8 cellular contexts compared by ENCODE assay signal in the genomic region with DNA sequence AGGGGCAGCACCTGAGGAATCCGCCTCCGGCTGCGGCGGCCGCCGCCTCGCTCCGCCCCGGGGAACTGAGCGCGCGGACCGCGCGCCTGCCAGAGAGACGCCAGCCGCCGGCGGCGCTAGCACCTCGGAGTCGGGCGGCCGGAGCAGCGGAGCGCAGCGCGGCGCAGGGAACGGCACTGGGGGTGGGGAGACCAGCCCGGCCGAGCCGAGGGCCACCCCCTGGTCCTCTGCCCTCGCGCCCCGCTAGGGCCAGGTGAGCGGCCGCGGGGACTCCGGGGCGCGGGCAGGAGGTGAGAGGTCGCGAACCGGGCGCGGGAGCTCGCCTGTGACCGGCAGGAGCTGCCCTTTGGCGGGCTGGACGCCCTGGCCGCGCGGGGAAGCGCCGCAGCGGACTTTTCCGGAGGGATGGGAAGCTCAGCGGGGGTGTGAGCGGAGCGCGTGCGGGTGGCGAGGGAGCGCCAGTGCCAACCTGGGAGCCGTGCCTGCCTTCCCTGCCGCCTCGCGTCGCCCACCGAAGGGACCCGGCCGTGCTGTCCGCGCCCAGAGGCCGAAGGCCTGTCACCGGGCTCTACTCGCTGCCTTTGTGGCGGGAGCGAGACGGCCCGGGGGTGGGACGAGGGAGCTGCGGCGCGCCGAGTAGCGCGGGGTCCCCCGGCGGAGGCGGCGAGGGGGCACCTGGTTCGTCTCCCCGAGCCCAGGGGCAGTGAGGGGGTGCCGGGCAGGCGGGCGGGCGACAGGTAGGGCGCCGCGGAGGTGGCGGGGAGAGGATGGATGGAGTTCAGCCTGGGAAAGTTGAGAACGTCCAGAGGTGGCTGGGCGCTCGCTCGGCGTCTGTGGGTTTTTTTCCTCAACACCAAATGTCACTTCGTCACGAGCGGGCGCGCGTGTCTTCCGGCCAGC. TPM values are rescaled to one million over a fixed set of nuclear protein-coding genes. Genes with fewer than 3 reads are reported as not detected.
A peak's percentile ranks its signal among the peaks of the same experiment; 100 is the strongest.
DNase-seq lines count a peak whose midpoint lies in the region; ATAC-seq and TF ChIP-seq lines count a peak whose summit lies in the region.

A gene (plus strand): TSS at position 92 of the 900 bp plus-strand sequence. CDS start 141,287 bp downstream, outside the sequence.

- peaks cover 0 to 5% (median 0%) of the 10 kb centered on the region in 5 donors for H3K9me3 Mint-ChIP-seq in CD8-positive, alpha-beta memory T cell
- H3K9me3 Mint-ChIP-seq in dendritic cell treated with granulocyte-macrophage colony-stimulating factor and Interleukin-4, amounts not matched to agents 40 ng/mL and 50 ng/mL, for 4 days: no peaks in the 10 kb centered on the region
- H3K9me3 Mint-ChIP-seq in stimulated activated effector memory CD8-positive, alpha-beta T cell treated with anti-CD3 and anti-CD28 coated beads, Interleukin-12 subunit alpha, Interleukin-12 subunit beta, amount 100 ng/mL, for 72 hours: no peaks in the 10 kb centered on the region

- no peaks in the 10 kb centered on the region for H3K36me3 Mint-ChIP-seq in CD8-positive, alpha-beta memory T cell
- H3K36me3 Mint-ChIP-seq in dendritic cell treated with granulocyte-macrophage colony-stimulating factor and Interleukin-4, amounts not matched to agents 40 ng/mL and 50 ng/mL, for 4 days (ENCODE audit: low read depth): no peaks in the 10 kb centered on the region
- H3K36me3 Mint-ChIP-seq in stimulated activated effector memory CD8-positive, alpha-beta T cell treated with anti-CD3 and anti-CD28 coated beads, Interleukin-12 subunit alpha, Interleukin-12 subunit beta, amount 100 ng/mL, for 72 hours: no peaks in the 10 kb centered on the region

- H3K4me1 Mint-ChIP-seq in CD8-positive, alpha-beta memory T cell: peaks cover 7 to 14% (median 11%) of the 10 kb centered on the region in 3 donors
- H3K4me1 Mint-ChIP-seq in dendritic cell treated with granulocyte-macrophage colony-stimulating factor and Interleukin-4, amounts not matched to agents 40 ng/mL and 50 ng/mL, for 4 days (ENCODE audit: low read depth): peaks cover 5% of the 10 kb centered on the region
- peaks cover 6% of the 10 kb centered on the region for H3K4me1 Mint-ChIP-seq in stimulated activated effector memory CD8-positive, alpha-beta T cell treated with anti-CD3 and anti-CD28 coated beads, Interleukin-12 subunit alpha, Interleukin-12 subunit beta, amount 100 ng/mL, for 72 hours

- no peaks in the 10 kb centered on the region for H3K36me3 ChIP-seq in CD8-positive, alpha-beta memory T cell (ENCODE audit: insufficient read depth, low read length)
- H3K36me3 ChIP-seq in HAP-1 (replicated peaks): no peaks in the 10 kb centered on the region; the same call in 1 of the 2 replicates
- H3K36me3 ChIP-seq in liver (ENCODE audit: control insufficient read depth in 4 of 4, insufficient read depth in 3 of 4, low read depth in 1 of 4, low read length in 3 of 4): no peaks in the 10 kb centered on the region

- peak within 1 kb of the TSS in 4 of 7 donors; percentile 28 to 71 (median 56) for H3K4me3 Mint-ChIP-seq in CD8-positive, alpha-beta memory T cell
- H3K4me3 Mint-ChIP-seq in dendritic cell treated with granulocyte-macrophage colony-stimulating factor and Interleukin-4, amounts not matched to agents 40 ng/mL and 50 ng/mL, for 4 days: peak within 1 kb of the TSS; percentile 1
- H3K4me3 Mint-ChIP-seq in stimulated activated effector memory CD8-positive, alpha-beta T cell treated with anti-CD3 and anti-CD28 coated beads, Interleukin-12 subunit alpha, Interleukin-12 subunit beta, amount 100 ng/mL, for 72 hours: peak within 1 kb of the TSS; percentile 37

- POLR2A ChIA-PET in CD8-positive, alpha-beta memory T cell (lab: Charles Lee): no interaction called here

- no peak within 1 kb of the TSS for H3K4me3 ChIP-seq in CD8-positive, alpha-beta memory T cell (ENCODE audit: low read length)
- H3K4me3 ChIP-seq in HAP-1: peak within 1 kb of the TSS; percentile 69
- H3K4me3 ChIP-seq in liver (ENCODE audit: low read depth in 1 of 3, low read length in 3 of 3): peak within 1 kb of the TSS; percentile 67 to 82 (median 69)

- CTCF ChIA-PET in CD8-positive, alpha-beta memory T cell (lab: Charles Lee): no interaction called here

- H3K9me3 ChIP-seq in CD8-positive, alpha-beta memory T cell (ENCODE audit: low read length): no peaks in the 10 kb centered on the region
- H3K9me3 ChIP-seq in HAP-1 (no peaks in the 10 kb centered on the region), liver (ENCODE audit: control insufficient read depth in 4 of 4, low read length in 3 of 4) (no peaks in the 10 kb centered on the region)

- peak within 1 kb of the TSS in 2 of 8 donors; percentile 34 to 57 for H3K27ac Mint-ChIP-seq in CD8-positive, alpha-beta memory T cell
- H3K27ac Mint-ChIP-seq in dendritic cell treated with granulocyte-macrophage colony-stimulating factor and Interleukin-4, amounts not matched to agents 40 ng/mL and 50 ng/mL, for 4 days: no peak within 1 kb of the TSS
- no peak within 1 kb of the TSS for H3K27ac Mint-ChIP-seq in stimulated activated effector memory CD8-positive, alpha-beta T cell treated with anti-CD3 and anti-CD28 coated beads, Interleukin-12 subunit alpha, Interleukin-12 subunit beta, amount 100 ng/mL, for 72 hours

- H3K27me3 ChIP-seq in CD8-positive, alpha-beta memory T cell (ENCODE audit: insufficient read depth, low read length, poor library complexity, severe bottlenecking): peaks cover 11% of the 10 kb centered on the region
- H3K27me3 ChIP-seq in HAP-1 (ENCODE audit: low read depth): no peaks in the 10 kb centered on the region
- H3K27me3 ChIP-seq in liver (ENCODE audit: control insufficient read depth in 4 of 4, insufficient read depth in 4 of 4, low read length in 3 of 4): no peaks in the 10 kb centered on the region

- no peak for DNase-seq in CD8-positive, alpha-beta memory T cell
- DNase-seq in HAP-1 (ENCODE audit: low spot score in 2 of 2) (peak; percentile 72 to 86), NOMO-1 treated with DMSO at 0.1 percent for 48 hours (lab: John Stamatoyannopoulos, UW; ENCODE audit: unreplicated experiment) (peak; percentile 47), HT-29 (ENCODE audit: low spot score) (no peak), NCI-H187 treated with DMSO at 0.1 percent for 48 hours (lab: John Stamatoyannopoulos, UW) (no peak)
- DNase-seq in stimulated activated effector memory CD8-positive, alpha-beta T cell treated with anti-CD3 and anti-CD28 coated beads, Interleukin-12 subunit alpha, Interleukin-12 subunit beta, amount 100 ng/mL, for 72 hours (ENCODE audit: low spot score in 2 of 2): no peak

- H3K27ac ChIP-seq in CD8-positive, alpha-beta memory T cell (ENCODE audit: low read depth, low read length): no peak within 1 kb of the TSS
- H3K27ac ChIP-seq in liver (ENCODE audit: low read depth in 1 of 2, low read length in 2 of 2): peak within 1 kb of the TSS; percentile 88 to 92

- peak; percentile 45 for TF ChIP-seq CTCF in liver (IDR thresholded peaks at IDR 0.05; ENCODE audit: low read depth, low read length, missing input control)

- WGBS in liver: 2% methylated on average over 115 of the region's 115 CpGs

- intact Hi-C loops in dendritic cell treated with granulocyte-macrophage colony-stimulating factor and Interleukin-4, amounts not matched to agents 40 ng/mL and 50 ng/mL, for 4 days (cut with micrococcal nuclease): no loop called here

- TF ChIP-seq RAD21 in liver (IDR thresholded peaks at IDR 0.05): peak in 1 of 2 donors; percentile 49

- in situ Hi-C loops in HAP-1 (cut with MboI; ENCODE audit: low sequenced_read_pairs): no loop called here

- no peaks in the 10 kb centered on the region for H3K4me1 ChIP-seq in CD8-positive, alpha-beta memory T cell (ENCODE audit: insufficient read depth, low read length)
- peaks cover 28% of the 10 kb centered on the region for H3K4me1 ChIP-seq in HAP-1
- H3K4me1 ChIP-seq in liver (ENCODE audit: control insufficient read depth in 4 of 4, insufficient read depth in 4 of 4, low read length in 3 of 4): peaks cover 4 to 15% (median 6%) of the 10 kb centered on the region in 4 donors

- ATAC-seq in stimulated activated effector memory CD8-positive, alpha-beta T cell treated with anti-CD3 and anti-CD28 coated beads, Interleukin-12 subunit alpha, Interleukin-12 subunit beta, amount 100 ng/mL, for 72 hours: peak; percentile 65

- peaks cover 40 to 69% of the 10 kb centered on the region in 2 donors for H3K27me3 Mint-ChIP-seq in CD8-positive, alpha-beta memory T cell
- H3K27me3 Mint-ChIP-seq in dendritic cell treated with granulocyte-macrophage colony-stimulating factor and Interleukin-4, amounts not matched to agents 40 ng/mL and 50 ng/mL, for 4 days: peaks cover 77% of the 10 kb centered on the region

- H3K9ac ChIP-seq in liver (ENCODE audit: low read depth in 1 of 2, low read length in 2 of 2): peak within 1 kb of the TSS; percentile 21 to 53

TF ChIP-seq in liver, 16 proteins besides CTCF, POLR2A, EP300 and RAD21 (continues in another document):
- no peak for TF ChIP-seq TAF1 (conservative IDR thresholded peaks at IDR 0.05)
- TF ChIP-seq FOXA2 (IDR thresholded peaks at IDR 0.05): no peak
- TF ChIP-seq FOXA1 (IDR thresholded peaks at IDR 0.05): no peak
- no peak for TF ChIP-seq NR2F2 (IDR thresholded peaks at IDR 0.05)
- TF ChIP-seq JUND (IDR thresholded peaks at IDR 0.05): no peak
- no peak for TF ChIP-seq EGR1 (IDR thresholded peaks at IDR 0.05; ENCODE audit: low read depth in 2 of 2)
- peak; percentile 30 for TF ChIP-seq SP1 (IDR thresholded peaks at IDR 0.05)
- TF ChIP-seq YY1 (IDR thresholded peaks at IDR 0.05): no peak
- TF ChIP-seq, protein P1, sequence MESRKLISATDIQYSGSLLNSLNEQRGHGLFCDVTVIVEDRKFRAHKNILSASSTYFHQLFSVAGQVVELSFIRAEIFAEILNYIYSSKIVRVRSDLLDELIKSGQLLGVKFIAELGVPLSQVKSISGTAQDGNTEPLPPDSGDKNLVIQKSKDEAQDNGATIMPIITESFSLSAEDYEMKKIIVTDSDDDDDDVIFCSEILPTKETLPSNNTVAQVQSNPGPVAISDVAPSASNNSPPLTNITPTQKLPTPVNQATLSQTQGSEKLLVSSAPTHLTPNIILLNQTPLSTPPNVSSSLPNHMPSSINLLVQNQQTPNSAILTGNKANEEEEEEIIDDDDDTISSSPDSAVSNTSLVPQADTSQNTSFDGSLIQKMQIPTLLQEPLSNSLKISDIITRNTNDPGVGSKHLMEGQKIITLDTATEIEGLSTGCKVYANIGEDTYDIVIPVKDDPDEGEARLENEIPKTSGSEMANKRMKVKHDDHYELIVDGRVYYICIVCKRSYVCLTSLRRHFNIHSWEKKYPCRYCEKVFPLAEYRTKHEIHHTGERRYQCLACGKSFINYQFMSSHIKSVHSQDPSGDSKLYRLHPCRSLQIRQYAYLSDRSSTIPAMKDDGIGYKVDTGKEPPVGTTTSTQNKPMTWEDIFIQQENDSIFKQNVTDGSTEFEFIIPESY (IDR thresholded peaks at IDR 0.05): no peak
- no peak for TF ChIP-seq HNF4G (IDR thresholded peaks at IDR 0.05)
- peak; percentile 18 to 49 for TF ChIP-seq RXRA (IDR thresholded peaks at IDR 0.05)

RNA-seq across cellular contexts. Expression of the gene that starts here (rescaled TPM):
- total RNA-seq in CD8-positive, alpha-beta memory T cell: not detected
- 0.13 TPM for polyA plus RNA-seq in CD8-positive, alpha-beta memory T cell
- total RNA-seq in liver: 10 to 100 TPM in 1 of 2 donors, 1 to 10 TPM in 1; 3.7 to 13.1 TPM
- polyA plus RNA-seq in liver: 1 to 10 TPM; 1.2 to 2.3 TPM
- total RNA-seq in HT-29 (2014; rRNA removed; shearing (Covaris generic)): not detected in 2 replicates

Comparison
In these comparisons a context has a peak if more than half of its experiments do, and no peak if none do; other contexts are left out.
1. DNase-seq: peak in HAP-1 (2 of 2) and NOMO-1 treated with DMSO at 0.1 percent for 48 hours (single experiment); none in CD8-positive, alpha-beta memory T cell (0 of 5), stimulated activated effector memory CD8-positive, alpha-beta T cell treated with anti-CD3 and anti-CD28 coated beads, Interleukin-12 subunit alpha, Interleukin-12 subunit beta, amount 100 ng/mL, for 72 hours (0 of 2), HT-29 (single experiment) and NCI-H187 treated with DMSO at 0.1 percent for 48 hours (single experiment).
2. H3K4me3 Mint-ChIP-seq: peak in every context shown above with its lines; median percentile 56 in CD8-positive, alpha-beta memory T cell; 37 in stimulated activated effector memory CD8-positive, alpha-beta T cell treated with anti-CD3 and anti-CD28 coated beads, Interleukin-12 subunit alpha, Interleukin-12 subunit beta, amount 100 ng/mL, for 72 hours; 1 in dendritic cell treated with granulocyte-macrophage colony-stimulating factor and Interleukin-4, amounts not matched to agents 40 ng/mL and 50 ng/mL, for 4 days.